8 cellular contexts compared by ENCODE assay signal in genomic region chr2:233976690-233977294, GRCh38. TPM values are rescaled to one million over a fixed set of nuclear protein-coding genes. Genes with fewer than 3 reads are reported as not detected.
DNase-seq lines count a peak whose midpoint lies in the region; ATAC-seq, FAIRE-seq and TF ChIP-seq lines count a peak whose summit lies in the region.

No MANE protein-coding gene starts in this region.

- H3K4me3 Mint-ChIP-seq in nephron, result no peak overlapping the region

- H3K36me3 Mint-ChIP-seq in nephron (ENCODE audit: low read depth), result no peaks in the 10 kb centered on the region

- H3K9me3 ChIP-seq in tibial artery, result no peaks in the 10 kb centered on the region

- peaks cover 11% of the 10 kb centered on the region for H3K27me3 Mint-ChIP-seq in nephron (ENCODE audit: low read depth)

- no peaks in the 10 kb centered on the region for H3K4me1 ChIP-seq in tibial artery

- H3K9me3 Mint-ChIP-seq in nephron, result no peaks in the 10 kb centered on the region

- H3K4me1 Mint-ChIP-seq in nephron, result peaks cover 20% of the 10 kb centered on the region

- no peak for ATAC-seq in left ventricle myocardium superior

- intact Hi-C loops in tibial artery (cut with DNase I; ENCODE audit: low total_unique reads) (no loop called here), left ventricle myocardium superior (cut with micrococcal nuclease) (no loop called here)

- H3K27ac Mint-ChIP-seq in nephron, result peak overlapping the region in 1 of 3 experiments; percentile 15

- no peak overlapping the region for H3K27ac ChIP-seq in tibial artery

- DNase-seq in D721Med (ENCODE audit: insufficient read length, low spot score) (peak; percentile 51), HFF-Myc (ENCODE audit: extremely low read depth, low read depth) (peak; percentile 73), OCI-M1 (lab: John Stamatoyannopoulos, UW) (peak; percentile 27), epidermal melanocyte (ENCODE audit: insufficient read length, low spot score) (peak; percentile 73), tibial artery (no peak), left ventricle myocardium superior (no peak)
- DNase-seq in stimulated activated CD4-positive, alpha-beta T cell treated with anti-CD3 and anti-CD28 coated beads, Interleukin-4, amount 100 ng/mL, for 1 hour, result no peak

- no peak overlapping the region for H3K4me3 ChIP-seq in HFF-Myc (replicated peaks; ENCODE audit: low read depth, low read length)
- H3K4me3 ChIP-seq in tibial artery, result no peak overlapping the region

- TF ChIP-seq CTCF in D721Med (IDR thresholded peaks at IDR 0.05; ENCODE audit: insufficient read depth, missing control alignments), result peak; percentile 71
- TF ChIP-seq CTCF in HFF-Myc (IDR thresholded peaks at IDR 0.05; ENCODE audit: low read depth, low read length, missing control alignments), result peak; percentile 36
- TF ChIP-seq CTCF in nephron (IDR thresholded peaks at IDR 0.05; ENCODE audit: unreplicated experiment in 3 of 3), result peak; percentile 57 to 73 (median 68)
- no peak for TF ChIP-seq CTCF in tibial artery (IDR thresholded peaks at IDR 0.05)

- H3K36me3 ChIP-seq in tibial artery, result no peaks in the 10 kb centered on the region

- peak; percentile 95 for FAIRE-seq in D721Med (lab: Jason Lieb, UNC)

- peaks cover 0 to 23% of the 10 kb centered on the region in 2 donors for H3K27me3 ChIP-seq in tibial artery

RNA-seq across cellular contexts. Expression of gene TRPM8, which starts 59.6 kb away (rescaled TPM):
- not detected for total RNA-seq in left ventricle myocardium superior

Comparison
In these comparisons a context has a peak if more than half of its experiments do, and no peak if none do; other contexts are left out.
1. DNase-seq: peak in D721Med (single experiment), HFF-Myc (single experiment), OCI-M1 (single experiment) and epidermal melanocyte (single experiment); none in tibial artery (0 of 2), left ventricle myocardium superior (single experiment) and stimulated activated CD4-positive, alpha-beta T cell treated with anti-CD3 and anti-CD28 coated beads, Interleukin-4, amount 100 ng/mL, for 1 hour (single experiment).
2. CTCF ChIP-seq: peak in D721Med (single experiment), HFF-Myc (single experiment) and nephron (3 of 3); none in tibial artery (0 of 2).